ENCODE assay signal across 16 cellular contexts in the genomic region with DNA sequence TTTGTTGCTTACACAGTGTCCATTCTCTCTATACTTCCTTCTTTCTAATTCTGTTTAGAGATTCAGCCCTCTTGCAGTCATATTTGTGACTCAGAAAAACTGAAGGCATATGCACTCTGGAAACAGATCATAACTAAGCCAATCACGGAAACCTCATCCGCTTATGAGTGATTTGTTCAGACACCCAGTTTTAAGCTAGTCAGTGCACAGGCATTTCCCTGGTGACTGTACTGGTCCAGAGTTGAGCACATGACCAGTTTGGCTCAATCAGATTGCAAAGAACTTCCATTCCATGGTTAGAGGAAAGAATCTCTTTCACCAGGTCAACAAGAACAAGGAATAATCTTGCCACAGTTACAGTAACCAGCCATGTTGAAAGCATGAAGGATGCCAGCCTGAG.
A peak's percentile ranks its signal among the peaks of the same experiment; 100 is the strongest.
DNase-seq lines count a peak whose midpoint lies in the region; ATAC-seq and TF ChIP-seq lines count a peak whose summit lies in the region.
"Had no signal": no experiment of that assay in that cellular context is flagged by ENCODE, and none has a peak within 500 bp of the region (broad histone marks: within the 10 kb centered on the region; RNA-seq: fewer than 3 reads in every experiment).

No MANE protein-coding gene starts in this region.

- CTCF ChIA-PET in AG04449 (lab: Yijun Ruan, JAX), result interaction anchor here (0.8 to 4.7 kb wide), 7 partner anchors 10 to 262 kb away, joined by 3 to 24 read pairs (median 4); no protein-coding TSS in a partner anchor

- H3K36me3 ChIP-seq in spleen, result no peaks in the 10 kb centered on the region
- H3K36me3 ChIP-seq: BLaER1 treated with 17β-estradiol and CSF1 and Interleukin-3, amounts not matched to agents 10 nM and 100 nM; cardiac muscle cell had no signal

- in situ Hi-C loops in astrocyte of the cerebellum (cut with HindIII; ENCODE audit: low sequenced_read_pairs), result no loop called here

- H3K27me3 ChIP-seq in spleen (replicated peaks in 1 of 7), result peaks cover 0 to 4% (median 0%) of the 10 kb centered on the region in 7 donors
- H3K27me3 ChIP-seq: BLaER1 treated with 17β-estradiol and CSF1 and Interleukin-3, amounts not matched to agents 10 nM and 100 nM; cardiac muscle cell had no signal

- H3K27ac ChIP-seq in spleen, result no peak overlapping the region
- H3K27ac ChIP-seq: BLaER1 treated with 17β-estradiol and CSF1 and Interleukin-3, amounts not matched to agents 10 nM and 100 nM; cardiac muscle cell had no signal

- no peaks in the 10 kb centered on the region for H3K4me1 ChIP-seq in spleen
- H3K4me1 ChIP-seq: BLaER1 treated with 17β-estradiol and CSF1 and Interleukin-3, amounts not matched to agents 10 nM and 100 nM had no signal

- H3K4me3 ChIP-seq in AG04449 (ENCODE audit: low read depth, low read length), result no peak overlapping the region
- no peak overlapping the region for H3K4me3 ChIP-seq in astrocyte of the cerebellum (ENCODE audit: low read depth, low read length)
- H3K4me3 ChIP-seq in spleen, result no peak overlapping the region
- H3K4me3 ChIP-seq: BLaER1 treated with 17β-estradiol and CSF1 and Interleukin-3, amounts not matched to agents 10 nM and 100 nM; cardiac muscle cell had no signal

- WGBS in spleen, 5 donors, result 39 to 96% (median 40%) methylated on average over 2 of the region's 2 CpGs

- ATAC-seq in GM21786 (IDR thresholded peaks at IDR 0.05; ENCODE audit: unreplicated experiment), result no peak
- ATAC-seq in GM19397 (IDR thresholded peaks at IDR 0.05; ENCODE audit: unreplicated experiment), result no peak
- ATAC-seq: natural killer cell had no signal

- POLR2A ChIA-PET in AG04449 (lab: Yijun Ruan, JAX), result interaction anchor here (0.6 to 2.0 kb wide), 6 partner anchors 11 to 373 kb away, joined by 3 to 11 read pairs (median 4); no protein-coding TSS in a partner anchor

- intact Hi-C loops in spleen (cut with DNase I; ENCODE audit: low total_unique reads), result no loop called here

- peaks cover 0 to 28% (median 14%) of the 10 kb centered on the region in 8 donors for H3K9me3 ChIP-seq in spleen

- TF ChIP-seq CTCF in AG04449 (IDR thresholded peaks at IDR 0.05; ENCODE audit: insufficient read depth, low read length, missing control alignments) (no peak), astrocyte of the cerebellum (IDR thresholded peaks at IDR 0.05; ENCODE audit: low read depth, low read length, missing control alignments) (no peak), spleen (IDR thresholded peaks at IDR 0.05 in 8 of 11, conservative IDR thresholded peaks at IDR 0.05 in 3 of 11) (no peak)

- TF ChIP-seq POLR2A in spleen (IDR thresholded peaks at IDR 0.05), result no peak

- DNase-seq in AG04449 (ENCODE audit: low read depth, low spot score) (peak; percentile 98), HS-27A (ENCODE audit: low read depth) (peak; percentile 96), astrocyte of the cerebellum (ENCODE audit: low read depth) (peak; percentile 31), glomerular visceral epithelial cell (ENCODE audit: extremely low spot score) (peak; percentile 80), activated gamma-delta T cell (lab: John Stamatoyannopoulos, UW) (no peak), spleen (no peak)
- DNase-seq: activated B cell treated with CpG ODN at 0.5 μM for 24 hours; activated T-cell treated with anti-CD3 and anti-CD28 coated beads, Interleukin-2, amount 50 U/mL, for 48 hours; foreskin melanocyte; kidney; natural killer cell; NCI-H1092 treated with DMSO at 0.1 percent for 48 hours had no signal

Comparison
In these comparisons a context has a peak if more than half of its experiments do, and no peak if none do; other contexts are left out.
1. DNase-seq: peak in AG04449 (single experiment), HS-27A (single experiment), astrocyte of the cerebellum (single experiment) and glomerular visceral epithelial cell (single experiment); none in activated gamma-delta T cell (single experiment) and spleen (single experiment).